ENCODE assay signal across 1 cellular context in the genomic region with DNA sequence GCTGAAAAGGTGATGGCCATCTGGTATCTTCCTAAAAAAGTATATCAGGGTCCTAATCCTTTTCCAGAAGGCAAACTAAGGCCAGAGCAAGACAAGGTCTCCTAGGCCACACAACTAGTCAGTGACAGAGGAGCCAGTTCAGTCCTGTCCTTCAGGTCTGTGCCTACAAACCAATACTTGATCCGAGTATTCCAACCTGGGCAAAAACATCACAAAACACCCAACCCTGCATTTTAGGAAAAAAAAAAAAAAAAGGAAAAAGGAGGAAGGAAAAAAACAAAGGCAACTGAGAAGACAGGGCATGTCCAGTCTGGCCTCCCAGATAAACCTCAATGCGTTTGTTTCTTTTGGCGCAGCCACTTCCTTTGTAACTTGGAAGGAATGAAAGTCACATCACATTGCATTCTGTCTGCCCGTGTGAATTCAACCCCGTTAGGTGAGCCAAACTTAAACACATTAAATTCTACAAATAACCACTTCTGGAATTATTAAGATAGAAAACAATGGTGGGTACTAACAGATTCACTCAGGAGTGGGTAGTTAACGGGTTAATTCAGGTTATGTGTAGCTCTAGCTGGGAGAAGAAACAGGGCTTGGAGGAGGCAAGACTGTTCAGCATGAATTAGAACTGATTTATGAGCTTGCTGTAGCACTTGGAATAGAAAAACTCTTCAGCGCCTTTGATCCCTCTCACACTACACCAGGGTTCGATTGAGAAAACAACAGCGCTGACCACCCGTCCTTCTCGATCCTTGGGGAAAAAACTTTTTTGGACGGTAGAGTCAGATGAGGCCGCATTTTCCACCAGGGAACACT.
TF ChIP-seq lines count a peak whose summit lies in the region.

No MANE protein-coding gene starts in this region.

TF ChIP-seq in HEK293, 187 proteins besides CTCF, POLR2A, EP300 and RAD21 (continued from another document and continues in another):
- TF ChIP-seq ZNF791 (tag by site-specific recombination; IDR thresholded peaks at IDR 0.05): no peak
- TF ChIP-seq PRDM1 (tag by site-specific recombination; IDR thresholded peaks at IDR 0.05): no peak
- no peak for TF ChIP-seq ZNF23 (tag by site-specific recombination; IDR thresholded peaks at IDR 0.05; ENCODE audit: borderline replicate concordance)
- no peak for TF ChIP-seq ZNF792 (tag by site-specific recombination; IDR thresholded peaks at IDR 0.05)
- no peak for TF ChIP-seq ZNF16 (tag by site-specific recombination; IDR thresholded peaks at IDR 0.05; ENCODE audit: low read depth)
- no peak for TF ChIP-seq GLI4 (tag by site-specific recombination; IDR thresholded peaks at IDR 0.05)
- TF ChIP-seq ZNF600 (tag by site-specific recombination; IDR thresholded peaks at IDR 0.05): peak; percentile 28; the same call in 1 of the 2 replicates
- no peak for TF ChIP-seq ZNF677 (tag by site-specific recombination; IDR thresholded peaks at IDR 0.05)
- TF ChIP-seq, protein P1, sequence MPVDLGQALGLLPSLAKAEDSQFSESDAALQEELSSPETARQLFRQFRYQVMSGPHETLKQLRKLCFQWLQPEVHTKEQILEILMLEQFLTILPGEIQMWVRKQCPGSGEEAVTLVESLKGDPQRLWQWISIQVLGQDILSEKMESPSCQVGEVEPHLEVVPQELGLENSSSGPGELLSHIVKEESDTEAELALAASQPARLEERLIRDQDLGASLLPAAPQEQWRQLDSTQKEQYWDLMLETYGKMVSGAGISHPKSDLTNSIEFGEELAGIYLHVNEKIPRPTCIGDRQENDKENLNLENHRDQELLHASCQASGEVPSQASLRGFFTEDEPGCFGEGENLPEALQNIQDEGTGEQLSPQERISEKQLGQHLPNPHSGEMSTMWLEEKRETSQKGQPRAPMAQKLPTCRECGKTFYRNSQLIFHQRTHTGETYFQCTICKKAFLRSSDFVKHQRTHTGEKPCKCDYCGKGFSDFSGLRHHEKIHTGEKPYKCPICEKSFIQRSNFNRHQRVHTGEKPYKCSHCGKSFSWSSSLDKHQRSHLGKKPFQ (tag by site-specific recombination; IDR thresholded peaks at IDR 0.05): no peak
- no peak for TF ChIP-seq ZNF837 (tag by site-specific recombination; IDR thresholded peaks at IDR 0.05)
- TF ChIP-seq, protein P2, sequence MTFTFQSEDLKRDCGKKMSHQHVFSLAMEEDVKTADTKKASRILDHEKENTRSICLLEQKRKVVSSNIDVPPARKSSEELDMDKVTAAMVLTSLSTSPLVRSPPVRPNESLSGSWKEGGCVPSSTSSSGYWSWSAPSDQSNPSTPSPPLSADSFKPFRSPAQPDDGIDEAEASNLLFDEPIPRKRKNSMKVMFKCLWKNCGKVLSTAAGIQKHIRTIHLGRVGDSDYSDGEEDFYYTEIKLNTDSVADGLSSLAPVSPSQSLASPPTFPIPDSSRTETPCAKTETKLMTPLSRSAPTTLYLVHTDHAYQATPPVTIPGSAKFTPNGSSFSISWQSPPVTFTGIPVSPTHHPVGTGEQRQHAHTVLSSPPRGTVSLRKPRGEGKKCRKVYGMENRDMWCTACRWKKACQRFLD (tag by site-specific recombination; IDR thresholded peaks at IDR 0.05): no peak
- TF ChIP-seq ZNF530 (tag by site-specific recombination; IDR thresholded peaks at IDR 0.05; ENCODE audit: low read depth): no peak
- peak; percentile 68 for TF ChIP-seq TCF7L2 (IDR thresholded peaks at IDR 0.05; ENCODE audit: borderline replicate concordance, low read depth, low read length)
- peak; percentile 71 for TF ChIP-seq ZNF2 (tag by site-specific recombination; IDR thresholded peaks at IDR 0.05)
- TF ChIP-seq ZNF843 (tag by site-specific recombination; IDR thresholded peaks at IDR 0.05): no peak
- TF ChIP-seq ZNF366 (tag by site-specific recombination; conservative IDR thresholded peaks at IDR 0.05): peak; percentile 45
- TF ChIP-seq, protein P3, sequence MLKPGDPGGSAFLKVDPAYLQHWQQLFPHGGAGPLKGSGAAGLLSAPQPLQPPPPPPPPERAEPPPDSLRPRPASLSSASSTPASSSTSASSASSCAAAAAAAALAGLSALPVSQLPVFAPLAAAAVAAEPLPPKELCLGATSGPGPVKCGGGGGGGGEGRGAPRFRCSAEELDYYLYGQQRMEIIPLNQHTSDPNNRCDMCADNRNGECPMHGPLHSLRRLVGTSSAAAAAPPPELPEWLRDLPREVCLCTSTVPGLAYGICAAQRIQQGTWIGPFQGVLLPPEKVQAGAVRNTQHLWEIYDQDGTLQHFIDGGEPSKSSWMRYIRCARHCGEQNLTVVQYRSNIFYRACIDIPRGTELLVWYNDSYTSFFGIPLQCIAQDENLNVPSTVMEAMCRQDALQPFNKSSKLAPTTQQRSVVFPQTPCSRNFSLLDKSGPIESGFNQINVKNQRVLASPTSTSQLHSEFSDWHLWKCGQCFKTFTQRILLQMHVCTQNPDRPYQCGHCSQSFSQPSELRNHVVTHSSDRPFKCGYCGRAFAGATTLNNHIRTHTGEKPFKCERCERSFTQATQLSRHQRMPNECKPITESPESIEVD (tag by site-specific recombination; IDR thresholded peaks at IDR 0.05): no peak; the same call in 1 of the 2 replicates
- no peak for TF ChIP-seq ZFP41 (tag by site-specific recombination; IDR thresholded peaks at IDR 0.05; ENCODE audit: borderline replicate concordance)
- TF ChIP-seq ZSCAN30 (tag by site-specific recombination; IDR thresholded peaks at IDR 0.05): 0 out of 2 replicates have a peak, but pooled peaks have one; percentile 18
- TF ChIP-seq SCRT1 (tag by site-specific recombination; IDR thresholded peaks at IDR 0.05; ENCODE audit: borderline replicate concordance): no peak
- TF ChIP-seq, protein P4, sequence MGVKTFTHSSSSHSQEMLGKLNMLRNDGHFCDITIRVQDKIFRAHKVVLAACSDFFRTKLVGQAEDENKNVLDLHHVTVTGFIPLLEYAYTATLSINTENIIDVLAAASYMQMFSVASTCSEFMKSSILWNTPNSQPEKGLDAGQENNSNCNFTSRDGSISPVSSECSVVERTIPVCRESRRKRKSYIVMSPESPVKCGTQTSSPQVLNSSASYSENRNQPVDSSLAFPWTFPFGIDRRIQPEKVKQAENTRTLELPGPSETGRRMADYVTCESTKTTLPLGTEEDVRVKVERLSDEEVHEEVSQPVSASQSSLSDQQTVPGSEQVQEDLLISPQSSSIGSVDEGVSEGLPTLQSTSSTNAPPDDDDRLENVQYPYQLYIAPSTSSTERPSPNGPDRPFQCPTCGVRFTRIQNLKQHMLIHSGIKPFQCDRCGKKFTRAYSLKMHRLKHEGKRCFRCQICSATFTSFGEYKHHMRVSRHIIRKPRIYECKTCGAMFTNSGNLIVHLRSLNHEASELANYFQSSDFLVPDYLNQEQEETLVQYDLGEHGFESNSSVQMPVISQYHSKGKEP (tag by site-specific recombination; IDR thresholded peaks at IDR 0.05): no peak
- no peak for TF ChIP-seq ZNF548 (tag by site-specific recombination; IDR thresholded peaks at IDR 0.05)
- TF ChIP-seq SETDB1 (IDR thresholded peaks at IDR 0.05; ENCODE audit: insufficient read length, low read length): no peak
- TF ChIP-seq ZBTB7A (tag by site-specific recombination; IDR thresholded peaks at IDR 0.05; ENCODE audit: low read depth): no peak
- no peak for TF ChIP-seq WT1 (tag by site-specific recombination; IDR thresholded peaks at IDR 0.05)
- TF ChIP-seq, protein P5, sequence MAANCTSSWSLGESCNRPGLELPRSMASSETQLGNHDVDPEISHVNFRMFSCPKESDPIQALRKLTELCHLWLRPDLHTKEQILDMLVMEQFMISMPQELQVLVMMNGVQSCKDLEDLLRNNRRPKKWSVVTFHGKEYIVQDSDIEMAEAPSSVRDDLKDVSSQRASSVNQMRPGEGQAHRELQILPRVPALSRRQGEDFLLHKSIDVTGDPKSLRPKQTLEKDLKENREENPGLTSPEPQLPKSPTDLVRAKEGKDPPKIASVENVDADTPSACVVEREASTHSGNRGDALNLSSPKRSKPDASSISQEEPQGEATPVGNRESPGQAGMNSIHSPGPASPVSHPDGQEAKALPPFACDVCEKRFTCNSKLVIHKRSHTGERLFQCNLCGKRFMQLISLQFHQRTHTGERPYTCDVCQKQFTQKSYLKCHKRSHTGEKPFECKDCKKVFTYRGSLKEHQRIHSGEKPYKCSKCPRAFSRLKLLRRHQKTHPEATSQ (tag by site-specific recombination; IDR thresholded peaks at IDR 0.05): no peak
- no peak for TF ChIP-seq ZNF146 (tag by site-specific recombination; IDR thresholded peaks at IDR 0.05)
- TF ChIP-seq ZNF184 (tag by site-specific recombination; IDR thresholded peaks at IDR 0.05): no peak
- TF ChIP-seq, protein P6, sequence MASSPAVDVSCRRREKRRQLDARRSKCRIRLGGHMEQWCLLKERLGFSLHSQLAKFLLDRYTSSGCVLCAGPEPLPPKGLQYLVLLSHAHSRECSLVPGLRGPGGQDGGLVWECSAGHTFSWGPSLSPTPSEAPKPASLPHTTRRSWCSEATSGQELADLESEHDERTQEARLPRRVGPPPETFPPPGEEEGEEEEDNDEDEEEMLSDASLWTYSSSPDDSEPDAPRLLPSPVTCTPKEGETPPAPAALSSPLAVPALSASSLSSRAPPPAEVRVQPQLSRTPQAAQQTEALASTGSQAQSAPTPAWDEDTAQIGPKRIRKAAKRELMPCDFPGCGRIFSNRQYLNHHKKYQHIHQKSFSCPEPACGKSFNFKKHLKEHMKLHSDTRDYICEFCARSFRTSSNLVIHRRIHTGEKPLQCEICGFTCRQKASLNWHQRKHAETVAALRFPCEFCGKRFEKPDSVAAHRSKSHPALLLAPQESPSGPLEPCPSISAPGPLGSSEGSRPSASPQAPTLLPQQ (tag by site-specific recombination; IDR thresholded peaks at IDR 0.05): no peak
- TF ChIP-seq ZEB2 (tag by site-specific recombination; IDR thresholded peaks at IDR 0.05): no peak
- TF ChIP-seq SP7 (tag by site-specific recombination; IDR thresholded peaks at IDR 0.05): peak; percentile 39; the same call in 1 of the 2 replicates
- TF ChIP-seq, protein P7, sequence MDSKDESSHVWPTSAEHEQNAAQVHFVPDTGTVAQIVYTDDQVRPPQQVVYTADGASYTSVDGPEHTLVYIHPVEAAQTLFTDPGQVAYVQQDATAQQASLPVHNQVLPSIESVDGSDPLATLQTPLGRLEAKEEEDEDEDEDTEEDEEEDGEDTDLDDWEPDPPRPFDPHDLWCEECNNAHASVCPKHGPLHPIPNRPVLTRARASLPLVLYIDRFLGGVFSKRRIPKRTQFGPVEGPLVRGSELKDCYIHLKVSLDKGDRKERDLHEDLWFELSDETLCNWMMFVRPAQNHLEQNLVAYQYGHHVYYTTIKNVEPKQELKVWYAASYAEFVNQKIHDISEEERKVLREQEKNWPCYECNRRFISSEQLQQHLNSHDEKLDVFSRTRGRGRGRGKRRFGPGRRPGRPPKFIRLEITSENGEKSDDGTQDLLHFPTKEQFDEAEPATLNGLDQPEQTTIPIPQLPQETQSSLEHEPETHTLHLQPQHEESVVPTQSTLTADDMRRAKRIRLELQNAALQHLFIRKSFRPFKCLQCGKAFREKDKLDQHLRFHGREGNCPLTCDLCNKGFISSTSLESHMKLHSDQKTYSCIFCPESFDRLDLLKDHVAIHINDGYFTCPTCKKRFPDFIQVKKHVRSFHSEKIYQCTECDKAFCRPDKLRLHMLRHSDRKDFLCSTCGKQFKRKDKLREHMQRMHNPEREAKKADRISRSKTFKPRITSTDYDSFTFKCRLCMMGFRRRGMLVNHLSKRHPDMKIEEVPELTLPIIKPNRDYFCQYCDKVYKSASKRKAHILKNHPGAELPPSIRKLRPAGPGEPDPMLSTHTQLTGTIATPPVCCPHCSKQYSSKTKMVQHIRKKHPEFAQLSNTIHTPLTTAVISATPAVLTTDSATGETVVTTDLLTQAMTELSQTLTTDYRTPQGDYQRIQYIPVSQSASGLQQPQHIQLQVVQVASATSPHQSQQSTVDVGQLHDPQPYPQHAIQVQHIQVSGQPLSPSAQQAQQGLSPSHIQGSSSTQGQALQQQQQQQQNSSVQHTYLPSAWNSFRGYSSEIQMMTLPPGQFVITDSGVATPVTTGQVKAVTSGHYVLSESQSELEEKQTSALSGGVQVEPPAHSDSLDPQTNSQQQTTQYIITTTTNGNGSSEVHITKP (tag by site-specific recombination; IDR thresholded peaks at IDR 0.05): no peak
- TF ChIP-seq, protein P8, sequence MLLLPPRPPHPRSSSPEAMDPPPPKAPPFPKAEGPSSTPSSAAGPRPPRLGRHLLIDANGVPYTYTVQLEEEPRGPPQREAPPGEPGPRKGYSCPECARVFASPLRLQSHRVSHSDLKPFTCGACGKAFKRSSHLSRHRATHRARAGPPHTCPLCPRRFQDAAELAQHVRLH (tag by site-specific recombination; IDR thresholded peaks at IDR 0.05): no peak
- TF ChIP-seq ZNF223 (tag by site-specific recombination; IDR thresholded peaks at IDR 0.05): no peak
- TF ChIP-seq ZBTB17 (tag by site-specific recombination; IDR thresholded peaks at IDR 0.05): peak; percentile 78
- TF ChIP-seq, protein P9, sequence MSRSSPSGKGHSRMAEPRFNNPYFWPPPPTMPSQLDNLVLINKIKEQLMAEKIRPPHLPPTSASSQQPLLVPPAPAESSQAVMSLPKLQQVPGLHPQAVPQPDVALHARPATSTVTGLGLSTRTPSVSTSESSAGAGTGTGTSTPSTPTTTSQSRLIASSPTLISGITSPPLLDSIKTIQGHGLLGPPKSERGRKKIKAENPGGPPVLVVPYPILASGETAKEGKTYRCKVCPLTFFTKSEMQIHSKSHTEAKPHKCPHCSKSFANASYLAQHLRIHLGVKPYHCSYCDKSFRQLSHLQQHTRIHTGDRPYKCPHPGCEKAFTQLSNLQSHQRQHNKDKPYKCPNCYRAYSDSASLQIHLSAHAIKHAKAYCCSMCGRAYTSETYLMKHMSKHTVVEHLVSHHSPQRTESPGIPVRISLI (tag by site-specific recombination; IDR thresholded peaks at IDR 0.05): peak; percentile 68; the same call in 1 of the 2 replicates
- TF ChIP-seq, protein P10, sequence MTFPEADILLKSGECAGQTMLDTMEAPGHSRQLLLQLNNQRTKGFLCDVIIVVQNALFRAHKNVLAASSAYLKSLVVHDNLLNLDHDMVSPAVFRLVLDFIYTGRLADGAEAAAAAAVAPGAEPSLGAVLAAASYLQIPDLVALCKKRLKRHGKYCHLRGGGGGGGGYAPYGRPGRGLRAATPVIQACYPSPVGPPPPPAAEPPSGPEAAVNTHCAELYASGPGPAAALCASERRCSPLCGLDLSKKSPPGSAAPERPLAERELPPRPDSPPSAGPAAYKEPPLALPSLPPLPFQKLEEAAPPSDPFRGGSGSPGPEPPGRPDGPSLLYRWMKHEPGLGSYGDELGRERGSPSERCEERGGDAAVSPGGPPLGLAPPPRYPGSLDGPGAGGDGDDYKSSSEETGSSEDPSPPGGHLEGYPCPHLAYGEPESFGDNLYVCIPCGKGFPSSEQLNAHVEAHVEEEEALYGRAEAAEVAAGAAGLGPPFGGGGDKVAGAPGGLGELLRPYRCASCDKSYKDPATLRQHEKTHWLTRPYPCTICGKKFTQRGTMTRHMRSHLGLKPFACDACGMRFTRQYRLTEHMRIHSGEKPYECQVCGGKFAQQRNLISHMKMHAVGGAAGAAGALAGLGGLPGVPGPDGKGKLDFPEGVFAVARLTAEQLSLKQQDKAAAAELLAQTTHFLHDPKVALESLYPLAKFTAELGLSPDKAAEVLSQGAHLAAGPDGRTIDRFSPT (tag by site-specific recombination; IDR thresholded peaks at IDR 0.05): no peak
- no peak for TF ChIP-seq ZNF202 (tag by site-specific recombination; IDR thresholded peaks at IDR 0.05; ENCODE audit: borderline replicate concordance)
- TF ChIP-seq ZNF558 (tag by site-specific recombination; IDR thresholded peaks at IDR 0.05): peak; percentile 26; the same call in 1 of the 2 replicates
- TF ChIP-seq ZFHX2 (tag by site-specific recombination; conservative IDR thresholded peaks at IDR 0.05): no peak
- no peak for TF ChIP-seq ZNF560 (tag by site-specific recombination; IDR thresholded peaks at IDR 0.05; ENCODE audit: borderline replicate concordance)
- no peak; the same call in 1 of the 2 replicates for TF ChIP-seq ZFP37 (tag by site-specific recombination; IDR thresholded peaks at IDR 0.05)
- TF ChIP-seq ZNF776 (tag by site-specific recombination; IDR thresholded peaks at IDR 0.05; ENCODE audit: borderline replicate concordance): no peak
- TF ChIP-seq ZNF629 (tag by site-specific recombination; IDR thresholded peaks at IDR 0.05): no peak
- TF ChIP-seq ZNF335 (tag by site-specific recombination; conservative IDR thresholded peaks at IDR 0.05): peak; percentile 94
- TF ChIP-seq ZNF707 (tag by site-specific recombination; IDR thresholded peaks at IDR 0.05): no peak
